ENCODE assay signal across 26 cellular contexts in genomic region chr1:225361176-225361575, GRCh38.
"Had no signal": no experiment of that assay in that cellular context is flagged by ENCODE, and none has a peak within 500 bp of the region (broad histone marks: within the 10 kb centered on the region; RNA-seq: fewer than 3 reads in every experiment).

No MANE protein-coding gene starts in this region.

- H3K27ac ChIP-seq: brain microvascular endothelial cell, cardiac muscle cell had no signal

- H3K36me3 ChIP-seq: brain microvascular endothelial cell, cardiac muscle cell, MG63 had no signal

- H3K9me3 ChIP-seq: MG63 had no signal

- ATAC-seq: activated CD8-positive, alpha-beta memory T cell treated with anti-CD3 and anti-CD28 coated beads, Interleukin-2, amount 10 ng/mL, durations not matched to agents 7 days and 5 days; activated naive CD4-positive, alpha-beta T cell treated with anti-CD3 and anti-CD28 coated beads, Interleukin-2, amount 50 U/mL, for 72 hours; activated naive CD8-positive, alpha-beta T cell treated with anti-CD3 and anti-CD28 coated beads, Interleukin-2, amount 50 U/mL, for 24 hours; T-cell had no signal

- DNase-seq: activated B cell treated with CpG ODN at 0.5 μM for 24 hours; activated CD4-positive, alpha-beta T cell treated with anti-CD3 and anti-CD28 coated beads for 1 hour; activated CD4-positive, alpha-beta T cell treated with anti-CD3 and anti-CD28 coated beads, Interleukin-2, amount 10 ng/mL, durations not matched to agents 24 days and 14 days; activated CD4-positive, alpha-beta T cell treated with anti-CD3 and anti-CD28 coated beads, Interleukin-2, amount 50 U/mL, for 48 hours; activated CD8-positive, alpha-beta memory T cell treated with anti-CD3 and anti-CD28 coated beads, Interleukin-2, amount 10 ng/mL, durations not matched to agents 7 days and 5 days; activated effector memory CD4-positive, alpha-beta T cell treated with Interleukin-2 at 50 U/mL for 16 hours; activated naive CD4-positive, alpha-beta T cell treated with Interleukin-2 at 50 U/mL for 16 hours; activated naive CD8-positive, alpha-beta T cell treated with anti-CD3 and anti-CD28 coated beads, Interleukin-2, amount 50 U/mL, for 24 hours; activated T-cell treated with anti-CD3 and anti-CD28 coated beads, Interleukin-2, amount 50 U/mL, for 24 hours; brain microvascular endothelial cell; KG1; MG63; MV-4-11; NCI-H1092 treated with DMSO at 0.1 percent for 48 hours; NCI-H1436; NCI-H1694 treated with DMSO at 0.1 percent for 48 hours; NCI-H2029 treated with DMSO at 0.1 percent for 48 hours; NCI-H510A treated with DMSO at 0.1 percent for 48 hours; NCI-H69; SHP77 treated with DMSO at 0.1 percent for 48 hours; T-cell; T-helper 2 cell; T1000 had no signal

- H3K27me3 ChIP-seq: brain microvascular endothelial cell, cardiac muscle cell had no signal

- FAIRE-seq: RCC 7860 had no signal

- H3K4me3 ChIP-seq: cardiac muscle cell, MG63 had no signal
